In the genomic region with DNA sequence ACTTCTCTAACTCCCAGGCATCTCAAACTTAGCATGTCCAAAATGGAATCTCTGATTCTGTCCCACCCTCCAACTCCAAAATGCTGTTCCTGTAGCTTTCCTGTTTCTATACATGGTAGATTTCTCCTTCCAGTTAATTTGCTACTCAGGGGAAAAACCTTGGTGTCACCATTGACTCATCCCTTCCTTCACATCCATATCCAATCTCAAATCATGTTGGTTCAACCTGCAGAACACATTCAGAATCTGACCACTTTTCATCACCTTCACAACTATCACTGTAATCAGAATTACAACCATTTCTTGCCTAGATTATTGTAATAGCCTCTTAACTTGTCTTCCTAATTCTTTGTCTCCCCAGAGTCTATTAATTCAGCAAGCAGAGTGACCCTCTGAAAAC, we compare ENCODE assay signal across 22 cellular contexts. TPM values are rescaled to one million over a fixed set of nuclear protein-coding genes. Genes with fewer than 3 reads are reported as not detected.
DNase-seq lines count a peak whose midpoint lies in the region; ATAC-seq and TF ChIP-seq lines count a peak whose summit lies in the region.
"Had no signal": no experiment of that assay in that cellular context is flagged by ENCODE, and none has a peak within 500 bp of the region (broad histone marks: within the 10 kb centered on the region; RNA-seq: fewer than 3 reads in every experiment).

No MANE protein-coding gene starts in this region.

- H3K9me2 ChIP-seq in GM23338 (ENCODE audit: insufficient read depth), result no peaks in the 10 kb centered on the region

- H3K27me3 ChIP-seq in CD4-positive, alpha-beta T cell (ENCODE audit: control insufficient read depth, insufficient read depth, low read length), result no peaks in the 10 kb centered on the region
- H3K27me3 ChIP-seq in GM23338 (ENCODE audit: insufficient read depth), result no peaks in the 10 kb centered on the region
- H3K27me3 ChIP-seq: BLaER1 treated with 17β-estradiol and CSF1 and Interleukin-3, amounts not matched to agents 10 nM and 100 nM; MG63 had no signal

- H3K36me3 Mint-ChIP-seq in activated CD8-positive, alpha-beta memory T cell treated with anti-CD3 and anti-CD28 coated beads, Interleukin-2, amount 10 ng/mL, durations not matched to agents 7 days and 5 days, result peaks cover 43% of the 10 kb centered on the region
- H3K36me3 Mint-ChIP-seq in CD4-positive, alpha-beta T cell (ENCODE audit: low read depth), result peaks cover 91% of the 10 kb centered on the region
- peaks cover 99% of the 10 kb centered on the region for H3K36me3 Mint-ChIP-seq in activated T-helper 17 cell treated with anti-CD3 and anti-CD28 coated beads, Interleukin-2, amount 50 U/mL, for 72 hours (ENCODE audit: low read depth)
- peaks cover 30% of the 10 kb centered on the region for H3K36me3 Mint-ChIP-seq in memory B cell
- peaks cover 71% of the 10 kb centered on the region for H3K36me3 Mint-ChIP-seq in GM23338 (ENCODE audit: low read depth)

- no peak overlapping the region for H3K4me3 Mint-ChIP-seq in activated CD8-positive, alpha-beta memory T cell treated with anti-CD3 and anti-CD28 coated beads, Interleukin-2, amount 10 ng/mL, durations not matched to agents 7 days and 5 days
- H3K4me3 Mint-ChIP-seq in CD4-positive, alpha-beta T cell, result no peak overlapping the region
- H3K4me3 Mint-ChIP-seq in activated T-helper 17 cell treated with anti-CD3 and anti-CD28 coated beads, Interleukin-2, amount 50 U/mL, for 72 hours, result peak overlapping the region; percentile 7
- H3K4me3 Mint-ChIP-seq in memory B cell (no peak overlapping the region), GM23338 (no peak overlapping the region)
- H3K4me3 Mint-ChIP-seq: H9 had no signal

- H3K9me3 ChIP-seq in CD4-positive, alpha-beta T cell (ENCODE audit: control insufficient read depth, low read length), result no peaks in the 10 kb centered on the region
- H3K9me3 ChIP-seq: BLaER1 treated with 17β-estradiol and CSF1 and Interleukin-3, amounts not matched to agents 10 nM and 100 nM; MG63 had no signal

- no peak overlapping the region for H3K4me2 ChIP-seq in GM23338
- H3K4me2 ChIP-seq: BLaER1 treated with 17β-estradiol and CSF1 and Interleukin-3, amounts not matched to agents 10 nM and 100 nM had no signal

- peak overlapping the region; percentile 0 for H3K27ac Mint-ChIP-seq in activated CD8-positive, alpha-beta memory T cell treated with anti-CD3 and anti-CD28 coated beads, Interleukin-2, amount 10 ng/mL, durations not matched to agents 7 days and 5 days
- peak overlapping the region; percentile 16 for H3K27ac Mint-ChIP-seq in CD4-positive, alpha-beta T cell
- peak overlapping the region; percentile 72 for H3K27ac Mint-ChIP-seq in activated T-helper 17 cell treated with anti-CD3 and anti-CD28 coated beads, Interleukin-2, amount 50 U/mL, for 72 hours
- peak overlapping the region; percentile 3 for H3K27ac Mint-ChIP-seq in memory B cell
- H3K27ac Mint-ChIP-seq in GM23338, result no peak overlapping the region
- H3K27ac Mint-ChIP-seq: H9 had no signal

- no peak for DNase-seq in activated CD8-positive, alpha-beta memory T cell treated with anti-CD3 and anti-CD28 coated beads, Interleukin-2, amount 10 ng/mL, durations not matched to agents 7 days and 5 days
- DNase-seq in activated CD8-positive, alpha-beta memory T cell treated with anti-CD3 and anti-CD28 coated beads, Interleukin-2, amount 50 U/mL, for 48 hours, result no peak
- no peak for DNase-seq in CD4-positive, alpha-beta T cell
- DNase-seq in memory B cell (ENCODE audit: low spot score in 2 of 2) (no peak), GM23338 (ENCODE audit: low spot score) (no peak), Right ventricle myocardium inferior (ENCODE audit: missing footprints) (no peak)
- DNase-seq: COR-L47, DMS153, EL, H9, IMR-90, Karpas-422, MG63, NCI-H1092, NCI-H1694, NCI-H2107, NCI-H226, NCI-H524 treated with DMSO at 0.1 percent for 48 hours had no signal

- H3K4me1 Mint-ChIP-seq in activated CD8-positive, alpha-beta memory T cell treated with anti-CD3 and anti-CD28 coated beads, Interleukin-2, amount 10 ng/mL, durations not matched to agents 7 days and 5 days, result peaks cover 5% of the 10 kb centered on the region
- H3K4me1 Mint-ChIP-seq in CD4-positive, alpha-beta T cell (ENCODE audit: low read depth), result peaks cover 27% of the 10 kb centered on the region
- peaks cover 25% of the 10 kb centered on the region for H3K4me1 Mint-ChIP-seq in activated T-helper 17 cell treated with anti-CD3 and anti-CD28 coated beads, Interleukin-2, amount 50 U/mL, for 72 hours
- H3K4me1 Mint-ChIP-seq in memory B cell (peaks cover 7% of the 10 kb centered on the region), GM23338 (no peaks in the 10 kb centered on the region)
- H3K4me1 Mint-ChIP-seq: H9 had no signal

- H3K79me2 ChIP-seq in GM23338 (replicated peaks; ENCODE audit: insufficient read depth), result no peaks in the 10 kb centered on the region

- no peak overlapping the region for H3K27ac ChIP-seq in CD4-positive, alpha-beta T cell (ENCODE audit: low read depth, low read length)
- no peak overlapping the region for H3K27ac ChIP-seq in GM23338 (ENCODE audit: low read depth)
- H3K27ac ChIP-seq: BLaER1 treated with 17β-estradiol and CSF1 and Interleukin-3, amounts not matched to agents 10 nM and 100 nM had no signal

- H3K9me3 Mint-ChIP-seq in activated CD8-positive, alpha-beta memory T cell treated with anti-CD3 and anti-CD28 coated beads, Interleukin-2, amount 10 ng/mL, durations not matched to agents 7 days and 5 days (ENCODE audit: low read depth), result no peaks in the 10 kb centered on the region
- H3K9me3 Mint-ChIP-seq in CD4-positive, alpha-beta T cell, result no peaks in the 10 kb centered on the region
- H3K9me3 Mint-ChIP-seq in activated T-helper 17 cell treated with anti-CD3 and anti-CD28 coated beads, Interleukin-2, amount 50 U/mL, for 72 hours, result no peaks in the 10 kb centered on the region
- no peaks in the 10 kb centered on the region for H3K9me3 Mint-ChIP-seq in memory B cell
- H3K9me3 Mint-ChIP-seq in GM23338, result no peaks in the 10 kb centered on the region
- H3K9me3 Mint-ChIP-seq: H9 had no signal

- H3F3A ChIP-seq in GM23338 (replicated peaks; ENCODE audit: low read depth), result no peaks in the 10 kb centered on the region

- POLR2A ChIA-PET in CD4-positive, alpha-beta T cell (lab: Charles Lee), result no interaction called here

- intact Hi-C loops in CD4-positive, alpha-beta T cell (cut with DNase I, micrococcal nuclease), result no loop called here
- intact Hi-C loops in Right ventricle myocardium inferior (cut with DNase I), result no loop called here

- no peak overlapping the region for H3K4me3 ChIP-seq in GM23338
- H3K4me3 ChIP-seq: BLaER1 treated with 17β-estradiol and CSF1 and Interleukin-3, amounts not matched to agents 10 nM and 100 nM; MG63 had no signal

- no peaks in the 10 kb centered on the region for H3K4me1 ChIP-seq in GM23338 (ENCODE audit: insufficient read depth)

- CTCF ChIA-PET in activated CD8-positive, alpha-beta memory T cell treated with anti-CD3 and anti-CD28 coated beads, Interleukin-2, amount 10 ng/mL, durations not matched to agents 7 days and 5 days (lab: Charles Lee), result interaction anchor here (2.2 kb wide), 1 partner anchor 11 kb away, joined by 7 read pairs; no protein-coding TSS in a partner anchor
- CTCF ChIA-PET in CD4-positive, alpha-beta T cell (lab: Charles Lee), result no interaction called here

- peaks cover 61% of the 10 kb centered on the region for H3K36me3 ChIP-seq in GM23338 (ENCODE audit: insufficient read depth)

- H2AFZ ChIP-seq in GM23338, result no peak overlapping the region

- TF ChIP-seq CTCF in CD4-positive, alpha-beta T cell (IDR thresholded peaks at IDR 0.05), result no peak
- TF ChIP-seq CTCF in GM23338 (conservative IDR thresholded peaks at IDR 0.05; ENCODE audit: low read depth in 2 of 2), result no peak

- no peak for ATAC-seq in activated CD8-positive, alpha-beta memory T cell treated with anti-CD3 and anti-CD28 coated beads, Interleukin-2, amount 10 ng/mL, durations not matched to agents 7 days and 5 days
- no peak for ATAC-seq in CD4-positive, alpha-beta T cell (ENCODE audit: poor library complexity)
- peak; percentile 75 for ATAC-seq in activated T-helper 17 cell treated with anti-CD3 and anti-CD28 coated beads, Interleukin-2, amount 50 U/mL, for 72 hours (replicated peaks)
- ATAC-seq in memory B cell (ENCODE audit: low read depth), result no peak
- no peak for ATAC-seq in GM23338
- ATAC-seq in Right ventricle myocardium inferior, result no peak
- no peak for ATAC-seq in HG02678 (IDR thresholded peaks at IDR 0.05; ENCODE audit: unreplicated experiment)

- H4K20me1 ChIP-seq in GM23338 (replicated peaks; ENCODE audit: insufficient read depth), result peaks cover 3% of the 10 kb centered on the region; the same call in 1 of the 2 replicates

- no peaks in the 10 kb centered on the region for H3K27me3 Mint-ChIP-seq in activated CD8-positive, alpha-beta memory T cell treated with anti-CD3 and anti-CD28 coated beads, Interleukin-2, amount 10 ng/mL, durations not matched to agents 7 days and 5 days
- no peaks in the 10 kb centered on the region for H3K27me3 Mint-ChIP-seq in CD4-positive, alpha-beta T cell
- H3K27me3 Mint-ChIP-seq in activated T-helper 17 cell treated with anti-CD3 and anti-CD28 coated beads, Interleukin-2, amount 50 U/mL, for 72 hours, result no peaks in the 10 kb centered on the region
- no peaks in the 10 kb centered on the region for H3K27me3 Mint-ChIP-seq in memory B cell
- no peaks in the 10 kb centered on the region for H3K27me3 Mint-ChIP-seq in GM23338 (ENCODE audit: insufficient read depth, low read depth, poor library complexity)

RNA-seq across cellular contexts. Expression of a gene that starts 10.8 kb away (rescaled TPM):
- 10 to 100 TPM; 24.7 to 28.0 TPM for total RNA-seq in activated CD8-positive, alpha-beta memory T cell treated with anti-CD3 and anti-CD28 coated beads, Interleukin-2, amount 10 ng/mL, durations not matched to agents 7 days and 5 days
- 10 to 100 TPM; 25.1 to 26.0 TPM for total RNA-seq in CD4-positive, alpha-beta T cell
- 10 to 100 TPM; 23.2 to 26.5 TPM for total RNA-seq in activated T-helper 17 cell treated with anti-CD3 and anti-CD28 coated beads, Interleukin-2, amount 50 U/mL, for 72 hours
- 22.9 and 24.0 TPM in 2 replicates for total RNA-seq in GM23338 (2014; rRNA removed; shearing (Covaris generic))
- polyA plus RNA-seq in GM23338 (2016; fragmentation: Nextera tagmentation; extraction: Ambion mirVana), result 44.9 and 47.6 TPM in 2 replicates
- total RNA-seq in Right ventricle myocardium inferior, result 18.3 TPM

RNA-seq across cellular contexts. Expression of a gene that starts 29.8 kb away (rescaled TPM):
- not detected for total RNA-seq in activated CD8-positive, alpha-beta memory T cell treated with anti-CD3 and anti-CD28 coated beads, Interleukin-2, amount 10 ng/mL, durations not matched to agents 7 days and 5 days
- total RNA-seq in CD4-positive, alpha-beta T cell, result not detected
- not detected for total RNA-seq in activated T-helper 17 cell treated with anti-CD3 and anti-CD28 coated beads, Interleukin-2, amount 50 U/mL, for 72 hours
- not detected in 2 replicates for total RNA-seq in GM23338 (2014; rRNA removed; shearing (Covaris generic))
- 0.13 and 0.16 TPM in 2 replicates for polyA plus RNA-seq in GM23338 (2016; fragmentation: Nextera tagmentation; extraction: Ambion mirVana)
- total RNA-seq in Right ventricle myocardium inferior, result not detected
- total RNA-seq: HT-29, IMR-90 had no signal
- polyA plus RNA-seq: IMR-90 had no signal
